ENCODE assay signal across 1 cellular context in the genomic region with DNA sequence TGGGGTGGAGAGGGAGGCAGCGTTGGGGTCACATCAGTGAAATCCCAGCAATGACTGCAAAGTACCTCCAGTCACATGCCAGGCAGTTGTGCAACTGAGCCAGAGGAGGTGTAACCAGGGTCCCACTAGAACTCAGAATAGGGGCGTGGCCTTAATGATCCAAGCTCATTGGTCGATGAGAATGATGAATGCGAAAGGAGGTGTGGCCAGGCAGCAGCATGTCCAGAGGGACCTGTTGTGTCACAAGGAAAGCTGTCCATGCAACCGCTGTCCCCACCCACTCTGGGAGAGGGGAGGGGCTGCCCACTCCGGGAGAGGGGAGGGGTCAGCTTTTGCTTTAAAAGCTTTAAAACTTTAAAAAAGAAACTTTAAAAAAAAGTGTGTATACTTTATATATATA.
TF ChIP-seq lines count a peak whose summit lies in the region.

No MANE protein-coding gene starts in this region.

TF ChIP-seq in K562, 482 proteins besides CTCF, POLR2A, EP300 and RAD21:
- TF ChIP-seq CEBPG (CRISPR knock-in tag; IDR thresholded peaks at IDR 0.05) (peak; percentile 74), CEBPG (tag; conservative IDR thresholded peaks at IDR 0.05 in 1 of 2, IDR thresholded peaks at IDR 0.05 in 1 of 2) (peak; percentile 59 to 73), RAD51 (IDR thresholded peaks at IDR 0.05; ENCODE audit: borderline replicate concordance, low read depth) (peak; percentile 52; the same call in 1 of the 2 replicates), CTBP1 (IDR thresholded peaks at IDR 0.05; ENCODE audit: borderline replicate concordance) (peak; percentile 20; the same call in 1 of the 2 replicates), TRIM24 (IDR thresholded peaks at IDR 0.05) (0 out of 4 replicates have a peak, but pooled peaks of 1 of the 2 experiments have one; percentile 8), TARDBP (IDR thresholded peaks at IDR 0.05) (no peak), STAT5A (IDR thresholded peaks at IDR 0.05; ENCODE audit: borderline replicate concordance, low read length) (no peak), CEBPB (tag; IDR thresholded peaks at IDR 0.05) (peak; percentile 97), JUND (IDR thresholded peaks at IDR 0.05; ENCODE audit: borderline replicate concordance, low read depth, low read length) (peak; percentile 10; the same call in 1 of the 2 replicates), JUND (tag; IDR thresholded peaks at IDR 0.05; ENCODE audit: borderline replicate concordance, low read depth, low read length) (no peak), CBFA2T3 (IDR thresholded peaks at IDR 0.05) (no peak), BHLHE40 (IDR thresholded peaks at IDR 0.05; ENCODE audit: low read length) (peak; percentile 55), NRF1 (conservative IDR thresholded peaks at IDR 0.05 in 1 of 2, IDR thresholded peaks at IDR 0.05 in 1 of 2) (peak in 1 of 2 experiments; percentile 29; a peak in 1 of 4 replicates), PKNOX1 (IDR thresholded peaks at IDR 0.05) (peak; percentile 83), VEZF1 (CRISPR knock-in tag; IDR thresholded peaks at IDR 0.05) (peak; percentile 67), SMAD4 (CRISPR knock-in tag; conservative IDR thresholded peaks at IDR 0.05) (no peak), L3MBTL2 (IDR thresholded peaks at IDR 0.05) (peak; percentile 33; the same call in 1 of the 2 replicates), MEIS2 (IDR thresholded peaks at IDR 0.05; ENCODE audit: partially characterized antibody) (peak; percentile 72), POLR2G (IDR thresholded peaks at IDR 0.05; ENCODE audit: low read depth, low read length) (no peak), HMBOX1 (IDR thresholded peaks at IDR 0.05) (no peak), MGA (IDR thresholded peaks at IDR 0.05) (0 out of 2 replicates have a peak, but pooled peaks have one; percentile 31), SRF (CRISPR knock-in tag; IDR thresholded peaks at IDR 0.05) (no peak), ZNF830 (CRISPR knock-in tag; IDR thresholded peaks at IDR 0.05) (no peak)
- TF ChIP-seq, protein P1, sequence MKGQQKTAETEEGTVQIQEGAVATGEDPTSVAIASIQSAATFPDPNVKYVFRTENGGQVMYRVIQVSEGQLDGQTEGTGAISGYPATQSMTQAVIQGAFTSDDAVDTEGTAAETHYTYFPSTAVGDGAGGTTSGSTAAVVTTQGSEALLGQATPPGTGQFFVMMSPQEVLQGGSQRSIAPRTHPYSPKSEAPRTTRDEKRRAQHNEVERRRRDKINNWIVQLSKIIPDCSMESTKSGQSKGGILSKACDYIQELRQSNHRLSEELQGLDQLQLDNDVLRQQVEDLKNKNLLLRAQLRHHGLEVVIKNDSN (CRISPR knock-in tag; IDR thresholded peaks at IDR 0.05), result peak; percentile 19; the same call in 1 of the 2 replicates
- TF ChIP-seq, protein P2, sequence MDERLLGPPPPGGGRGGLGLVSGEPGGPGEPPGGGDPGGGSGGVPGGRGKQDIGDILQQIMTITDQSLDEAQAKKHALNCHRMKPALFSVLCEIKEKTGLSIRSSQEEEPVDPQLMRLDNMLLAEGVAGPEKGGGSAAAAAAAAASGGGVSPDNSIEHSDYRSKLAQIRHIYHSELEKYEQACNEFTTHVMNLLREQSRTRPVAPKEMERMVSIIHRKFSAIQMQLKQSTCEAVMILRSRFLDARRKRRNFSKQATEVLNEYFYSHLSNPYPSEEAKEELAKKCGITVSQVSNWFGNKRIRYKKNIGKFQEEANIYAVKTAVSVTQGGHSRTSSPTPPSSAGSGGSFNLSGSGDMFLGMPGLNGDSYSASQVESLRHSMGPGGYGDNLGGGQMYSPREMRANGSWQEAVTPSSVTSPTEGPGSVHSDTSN (CRISPR knock-in tag; IDR thresholded peaks at IDR 0.05; ENCODE audit: low read depth), result no peak
- TF ChIP-seq, protein P2 (tag; conservative IDR thresholded peaks at IDR 0.05; ENCODE audit: low read depth), result peak; percentile 46; the same call in 1 of the 2 replicates
- TF ChIP-seq, protein P3, sequence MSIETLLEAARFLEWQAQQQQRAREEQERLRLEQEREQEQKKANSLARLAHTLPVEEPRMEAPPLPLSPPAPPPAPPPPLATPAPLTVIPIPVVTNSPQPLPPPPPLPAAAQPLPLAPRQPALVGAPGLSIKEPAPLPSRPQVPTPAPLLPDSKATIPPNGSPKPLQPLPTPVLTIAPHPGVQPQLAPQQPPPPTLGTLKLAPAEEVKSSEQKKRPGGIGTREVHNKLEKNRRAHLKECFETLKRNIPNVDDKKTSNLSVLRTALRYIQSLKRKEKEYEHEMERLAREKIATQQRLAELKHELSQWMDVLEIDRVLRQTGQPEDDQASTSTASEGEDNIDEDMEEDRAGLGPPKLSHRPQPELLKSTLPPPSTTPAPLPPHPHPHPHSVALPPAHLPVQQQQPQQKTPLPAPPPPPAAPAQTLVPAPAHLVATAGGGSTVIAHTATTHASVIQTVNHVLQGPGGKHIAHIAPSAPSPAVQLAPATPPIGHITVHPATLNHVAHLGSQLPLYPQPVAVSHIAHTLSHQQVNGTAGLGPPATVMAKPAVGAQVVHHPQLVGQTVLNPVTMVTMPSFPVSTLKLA (conservative IDR thresholded peaks at IDR 0.05), result peak; percentile 24 to 53; a peak in 2 of 4 replicates
- TF ChIP-seq, protein P4, sequence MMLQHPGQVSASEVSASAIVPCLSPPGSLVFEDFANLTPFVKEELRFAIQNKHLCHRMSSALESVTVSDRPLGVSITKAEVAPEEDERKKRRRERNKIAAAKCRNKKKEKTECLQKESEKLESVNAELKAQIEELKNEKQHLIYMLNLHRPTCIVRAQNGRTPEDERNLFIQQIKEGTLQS (IDR thresholded peaks at IDR 0.05), result peak; percentile 35; the same call in 1 of the 2 replicates
- TF ChIP-seq, protein P4 (CRISPR knock-in tag; conservative IDR thresholded peaks at IDR 0.05), result no peak
- TF ChIP-seq, protein P5, sequence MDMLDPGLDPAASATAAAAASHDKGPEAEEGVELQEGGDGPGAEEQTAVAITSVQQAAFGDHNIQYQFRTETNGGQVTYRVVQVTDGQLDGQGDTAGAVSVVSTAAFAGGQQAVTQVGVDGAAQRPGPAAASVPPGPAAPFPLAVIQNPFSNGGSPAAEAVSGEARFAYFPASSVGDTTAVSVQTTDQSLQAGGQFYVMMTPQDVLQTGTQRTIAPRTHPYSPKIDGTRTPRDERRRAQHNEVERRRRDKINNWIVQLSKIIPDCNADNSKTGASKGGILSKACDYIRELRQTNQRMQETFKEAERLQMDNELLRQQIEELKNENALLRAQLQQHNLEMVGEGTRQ (CRISPR knock-in tag; IDR thresholded peaks at IDR 0.05), result peak; percentile 43
TF ChIP-seq in K562: peak in this region for 18.
